15 cellular contexts compared by ENCODE assay signal in the genomic region with DNA sequence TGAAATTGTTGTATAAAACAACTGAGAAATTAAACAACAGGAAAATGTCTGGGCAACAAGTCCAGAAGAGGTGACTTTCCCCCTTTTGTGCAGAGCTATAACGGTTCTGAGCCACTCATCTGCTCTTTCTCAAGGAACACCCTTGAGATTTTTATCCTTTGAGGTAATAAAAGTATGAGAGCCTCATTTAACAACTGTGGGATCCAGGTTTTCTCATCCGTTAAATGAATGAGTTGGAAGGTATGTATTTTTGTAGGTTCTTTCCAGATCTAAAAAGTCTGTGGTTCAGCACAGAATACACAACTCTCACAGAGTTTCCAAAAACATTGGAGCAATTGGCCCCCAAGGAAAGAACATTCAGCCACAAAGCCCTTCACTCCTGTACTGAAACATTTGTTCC.
DNase-seq lines count a peak whose midpoint lies in the region; ATAC-seq and TF ChIP-seq lines count a peak whose summit lies in the region.
"Had no signal": no experiment of that assay in that cellular context is flagged by ENCODE, and none has a peak within 500 bp of the region (broad histone marks: within the 10 kb centered on the region; RNA-seq: fewer than 3 reads in every experiment).

No MANE protein-coding gene starts in this region.

- peaks cover 31% of the 10 kb centered on the region for H3K36me3 Mint-ChIP-seq in CD8-positive, alpha-beta T cell
- peaks cover 25% of the 10 kb centered on the region for H3K36me3 Mint-ChIP-seq in activated CD8-positive, alpha-beta T cell treated with anti-CD3 and anti-CD28 coated beads for 36 hours (ENCODE audit: low read depth)

- H3K36me3 ChIP-seq in BLaER1 treated with 17β-estradiol and CSF1 and Interleukin-3, amounts not matched to agents 10 nM and 100 nM, result no peaks in the 10 kb centered on the region
- H3K36me3 ChIP-seq in CD8-positive, alpha-beta T cell (ENCODE audit: insufficient read depth, low read length), result no peaks in the 10 kb centered on the region
- no peaks in the 10 kb centered on the region for H3K36me3 ChIP-seq in A673 (ENCODE audit: insufficient read depth, low read length, poor library complexity, severe bottlenecking)
- H3K36me3 ChIP-seq in GM23248 (ENCODE audit: low read depth), result no peaks in the 10 kb centered on the region
- H3K36me3 ChIP-seq: heart right ventricle had no signal

- peaks cover 86% of the 10 kb centered on the region for H3K4me1 Mint-ChIP-seq in CD8-positive, alpha-beta T cell (ENCODE audit: low read depth)
- peaks cover 86% of the 10 kb centered on the region for H3K4me1 Mint-ChIP-seq in activated CD8-positive, alpha-beta T cell treated with anti-CD3 and anti-CD28 coated beads for 36 hours (ENCODE audit: low read depth)

- H3K79me2 ChIP-seq in GM23248 (ENCODE audit: insufficient read depth), result no peaks in the 10 kb centered on the region

- no TSS peak for BruUV-seq in A673 (replicated peaks; lab: Mats Ljungman, UMichigan)

- H3K9me2 ChIP-seq in GM23248 (ENCODE audit: insufficient read depth), result no peaks in the 10 kb centered on the region

- intact Hi-C loops in CD8-positive, alpha-beta T cell (cut with DNase I, micrococcal nuclease), result loop anchor here in 1 of 2 experiments (2.0 kb wide), 1 partner anchor 17 kb away; no protein-coding TSS in a partner anchor
- intact Hi-C loops in activated CD8-positive, alpha-beta T cell treated with anti-CD3 and anti-CD28 coated beads for 36 hours (cut with micrococcal nuclease), result no loop called here
- intact Hi-C loops in A673 (cut with micrococcal nuclease; ENCODE audit: unreplicated experiment), result no loop called here

- H3K9ac ChIP-seq in BLaER1 treated with 17β-estradiol and CSF1 and Interleukin-3, amounts not matched to agents 10 nM and 100 nM, result peak overlapping the region in 2 of 11 experiments; percentile 33 to 61; a peak in 2 of 22 replicates
- H3K9ac ChIP-seq in GM23248, result no peak overlapping the region

- POLR2A ChIA-PET in CD8-positive, alpha-beta T cell (lab: Charles Lee), result interaction anchor here (2.5 kb wide), 2 partner anchors 19 to 92 kb away, joined by 6 to 9 read pairs; partner anchors contain the start of gene ANKRD44
- POLR2A ChIA-PET in activated CD8-positive, alpha-beta T cell treated with anti-CD3 and anti-CD28 coated beads for 36 hours (lab: Charles Lee), result interaction anchor here (1.4 kb wide), 1 partner anchor 14 kb away, joined by 5 read pairs; no protein-coding TSS in a partner anchor
- POLR2A ChIA-PET in A673 (lab: Charles Lee; ENCODE audit: low non-redundant PET), result no interaction called here

- H3K27me3 Mint-ChIP-seq in CD8-positive, alpha-beta T cell (ENCODE audit: low read depth), result no peaks in the 10 kb centered on the region
- no peaks in the 10 kb centered on the region for H3K27me3 Mint-ChIP-seq in activated CD8-positive, alpha-beta T cell treated with anti-CD3 and anti-CD28 coated beads for 36 hours

- peak overlapping the region in 4 of 11 experiments; percentile 69 to 82 (median 78); a peak in 6 of 22 replicates for H3K27ac ChIP-seq in BLaER1 treated with 17β-estradiol and CSF1 and Interleukin-3, amounts not matched to agents 10 nM and 100 nM
- H3K27ac ChIP-seq in CD8-positive, alpha-beta T cell (ENCODE audit: low read depth, low read length), result no peak overlapping the region
- H3K27ac ChIP-seq in A673 (ENCODE audit: low read depth, low read length, poor library complexity, severe bottlenecking), result no peak overlapping the region
- H3K27ac ChIP-seq in GM23248, result no peak overlapping the region

- in situ Hi-C loops in GM23248 (cut with MboI), result no loop called here

- peak overlapping the region in 9 of 11 experiments; percentile 59 to 97 (median 75); a peak in 13 of 22 replicates for H3K4me2 ChIP-seq in BLaER1 treated with 17β-estradiol and CSF1 and Interleukin-3, amounts not matched to agents 10 nM and 100 nM
- no peak overlapping the region for H3K4me2 ChIP-seq in GM23248 (ENCODE audit: unreplicated experiment)

- H3K4me1 ChIP-seq in BLaER1 treated with 17β-estradiol and CSF1 and Interleukin-3, amounts not matched to agents 10 nM and 100 nM, result peaks cover 24 to 81% (median 31%) of the 10 kb centered on the region in 10 experiments
- H3K4me1 ChIP-seq in CD8-positive, alpha-beta T cell (ENCODE audit: insufficient read depth, low read length), result peaks cover 79% of the 10 kb centered on the region
- H3K4me1 ChIP-seq in A673 (ENCODE audit: insufficient read depth, low read length, poor library complexity, severe bottlenecking), result peaks cover 39% of the 10 kb centered on the region
- 0 out of 2 replicates have a peak, but pooled peaks cover 7% of the 10 kb centered on the region for H3K4me1 ChIP-seq in GM23248 (ENCODE audit: insufficient read depth)

- no peak overlapping the region for H2AFZ ChIP-seq in GM23248

- H3F3A ChIP-seq in GM23248 (ENCODE audit: insufficient read depth), result no peaks in the 10 kb centered on the region

- H4K20me1 ChIP-seq in BLaER1 treated with 17β-estradiol and CSF1 and Interleukin-3, amounts not matched to agents 10 nM and 100 nM, result peaks cover 0 to 7% (median 0%) of the 10 kb centered on the region in 11 experiments; a peak in 1 of 22 replicates
- no peaks in the 10 kb centered on the region for H4K20me1 ChIP-seq in GM23248 (ENCODE audit: insufficient read depth)

- H3K4me3 Mint-ChIP-seq in CD8-positive, alpha-beta T cell, result peak overlapping the region; percentile 44
- peak overlapping the region; percentile 64 for H3K4me3 Mint-ChIP-seq in activated CD8-positive, alpha-beta T cell treated with anti-CD3 and anti-CD28 coated beads for 36 hours

- CTCF ChIA-PET in CD8-positive, alpha-beta T cell (lab: Charles Lee), result interaction anchor here (0.7 kb wide), 1 partner anchor 102 kb away, joined by 3 read pairs; no protein-coding TSS in a partner anchor
- CTCF ChIA-PET in activated CD8-positive, alpha-beta T cell treated with anti-CD3 and anti-CD28 coated beads for 36 hours (lab: Charles Lee), result interaction anchor here (1.5 to 1.7 kb wide), 2 partner anchors 10 to 27 kb away, joined by 5 to 6 read pairs; no protein-coding TSS in a partner anchor
- CTCF ChIA-PET in A673 (lab: Charles Lee), result no interaction called here

- no peaks in the 10 kb centered on the region for H3K27me3 ChIP-seq in BLaER1 treated with 17β-estradiol and CSF1 and Interleukin-3, amounts not matched to agents 10 nM and 100 nM
- H3K27me3 ChIP-seq in CD8-positive, alpha-beta T cell (ENCODE audit: insufficient read depth, low read length), result no peaks in the 10 kb centered on the region
- no peaks in the 10 kb centered on the region for H3K27me3 ChIP-seq in A673 (replicated peaks; ENCODE audit: insufficient read depth, low read depth, low read length, poor library complexity)
- H3K27me3 ChIP-seq in GM23248 (replicated peaks; ENCODE audit: insufficient read depth), result no peaks in the 10 kb centered on the region
- H3K27me3 ChIP-seq: heart right ventricle had no signal

- no peaks in the 10 kb centered on the region for H3K9me3 ChIP-seq in BLaER1 treated with 17β-estradiol and CSF1 and Interleukin-3, amounts not matched to agents 10 nM and 100 nM (replicated peaks in 1 of 11)
- H3K9me3 ChIP-seq in CD8-positive, alpha-beta T cell (ENCODE audit: low read length), result no peaks in the 10 kb centered on the region
- H3K9me3 ChIP-seq in A673 (ENCODE audit: low read depth, low read length, poor library complexity, severe bottlenecking) (no peaks in the 10 kb centered on the region), GM23248 (ENCODE audit: low read depth) (no peaks in the 10 kb centered on the region)
- H3K9me3 ChIP-seq: heart right ventricle had no signal

- no peak for TF ChIP-seq CTCF in CD8-positive, alpha-beta T cell (IDR thresholded peaks at IDR 0.05)
- no peak for TF ChIP-seq CTCF in activated CD8-positive, alpha-beta T cell treated with anti-CD3 and anti-CD28 coated beads for 36 hours (IDR thresholded peaks at IDR 0.05)
- no peak for TF ChIP-seq CTCF in A673 (conservative IDR thresholded peaks at IDR 0.05; ENCODE audit: low read depth, low read length)

- H3K9me3 Mint-ChIP-seq in CD8-positive, alpha-beta T cell, result no peaks in the 10 kb centered on the region
- H3K9me3 Mint-ChIP-seq in activated CD8-positive, alpha-beta T cell treated with anti-CD3 and anti-CD28 coated beads for 36 hours, result no peaks in the 10 kb centered on the region

- WGBS in GM23248 (ENCODE audit: low coverage in 1 of 2, low lambda C conversion rate in 2 of 2, missing lambda C conversion rate in 2 of 2), 2 experiments, result 71 to 76% methylated on average over 2 of the region's 2 CpGs

- no peak for ATAC-seq in CD8-positive, alpha-beta T cell
- ATAC-seq in activated CD8-positive, alpha-beta T cell treated with anti-CD3 and anti-CD28 coated beads for 36 hours, result no peak
- ATAC-seq: PC-3, right cardiac atrium had no signal

- H3K4me3 ChIP-seq in BLaER1 treated with 17β-estradiol and CSF1 and Interleukin-3, amounts not matched to agents 10 nM and 100 nM, result no peak overlapping the region
- no peak overlapping the region for H3K4me3 ChIP-seq in CD8-positive, alpha-beta T cell (ENCODE audit: low read depth, low read length)
- H3K4me3 ChIP-seq in A673 (ENCODE audit: low read depth, low read length, poor library complexity, severe bottlenecking) (no peak overlapping the region), GM23248 (no peak overlapping the region)
- H3K4me3 ChIP-seq: heart right ventricle had no signal

- peak overlapping the region; percentile 100 for H3K27ac Mint-ChIP-seq in CD8-positive, alpha-beta T cell
- H3K27ac Mint-ChIP-seq in activated CD8-positive, alpha-beta T cell treated with anti-CD3 and anti-CD28 coated beads for 36 hours, result peak overlapping the region; percentile 97

- DNase-seq in CD8-positive, alpha-beta T cell, result no peak
- DNase-seq in activated CD8-positive, alpha-beta T cell treated with anti-CD3 and anti-CD28 coated beads for 36 hours, result no peak
- DNase-seq in kidney glomerular epithelial cell (lab: John Stamatoyannopoulos, UW), result peak; percentile 64
- no peak for DNase-seq in hepatic stellate cell (ENCODE audit: low spot score)
- DNase-seq in A673 (ENCODE audit: low spot score), result no peak
- no peak for DNase-seq in GM23248
- DNase-seq: effector CD4-positive, alpha-beta T cell; heart right ventricle; kidney; NCI-H1694 treated with DMSO at 0.1 percent for 48 hours; NCI-H526; nucleus accumbens; PC-3; right cardiac atrium had no signal
